In genomic region chr10:3192856-3193635, GRCh38 we compare ENCODE assay signal across 8 cellular contexts. TPM values are rescaled to one million over a fixed set of nuclear protein-coding genes. Genes with fewer than 3 reads are reported as not detected.
DNase-seq lines count a peak whose midpoint lies in the region; ATAC-seq and TF ChIP-seq lines count a peak whose summit lies in the region.

No MANE protein-coding gene starts in this region.

- peaks cover 2% of the 10 kb centered on the region for H3K27me3 ChIP-seq in foreskin keratinocyte
- no peaks in the 10 kb centered on the region for H3K27me3 ChIP-seq in vagina

- no peaks in the 10 kb centered on the region for H3K36me3 Mint-ChIP-seq in activated T-cell treated with anti-CD3 and anti-CD28 coated beads, Interleukin-2, amount 50 U/mL, for 24 hours (ENCODE audit: low read depth)
- no peaks in the 10 kb centered on the region for H3K36me3 Mint-ChIP-seq in osteocyte (ENCODE audit: unreplicated experiment)

- H3K27ac ChIP-seq in foreskin keratinocyte (no peak overlapping the region), vagina (peak overlapping the region; percentile 59)

- DNase-seq in Ammon's horn (ENCODE audit: low spot score) (peak; percentile 69), H4 (ENCODE audit: low spot score) (peak; percentile 43), NCI-H774 (lab: John Stamatoyannopoulos, UW) (peak; percentile 76), foreskin keratinocyte (peak in 1 of 2 donors; percentile 37), osteocyte (ENCODE audit: extremely low spot score, unreplicated experiment) (peak; percentile 66), vagina (ENCODE audit: extremely low spot score in 2 of 2) (peak in 1 of 2 donors; percentile 85)
- DNase-seq in activated T-cell treated with anti-CD3 and anti-CD28 coated beads, Interleukin-2, amount 50 U/mL, for 24 hours, result peak; percentile 59

- no peak overlapping the region for H3K27ac Mint-ChIP-seq in activated T-cell treated with anti-CD3 and anti-CD28 coated beads, Interleukin-2, amount 50 U/mL, for 24 hours
- H3K27ac Mint-ChIP-seq in osteocyte (ENCODE audit: unreplicated experiment), result peak overlapping the region; percentile 44

- no peaks in the 10 kb centered on the region for H3K36me3 ChIP-seq in vagina

- no peaks in the 10 kb centered on the region for H3K9me3 ChIP-seq in vagina

- H3K27me3 Mint-ChIP-seq in activated T-cell treated with anti-CD3 and anti-CD28 coated beads, Interleukin-2, amount 50 U/mL, for 24 hours, result peaks cover 49% of the 10 kb centered on the region
- no peaks in the 10 kb centered on the region for H3K27me3 Mint-ChIP-seq in osteocyte (ENCODE audit: unreplicated experiment)

- TF ChIP-seq POLR2A in vagina (IDR thresholded peaks at IDR 0.05), result no peak

- peaks cover 15% of the 10 kb centered on the region for H3K4me1 Mint-ChIP-seq in activated T-cell treated with anti-CD3 and anti-CD28 coated beads, Interleukin-2, amount 50 U/mL, for 24 hours (ENCODE audit: low read depth)
- H3K4me1 Mint-ChIP-seq in osteocyte (ENCODE audit: unreplicated experiment), result peaks cover 30% of the 10 kb centered on the region

- peak overlapping the region in 1 of 2 donors; percentile 26 for H3K4me3 ChIP-seq in vagina

- intact Hi-C loops in vagina (cut with DNase I), result no loop called here

- H3K4me1 ChIP-seq in foreskin keratinocyte (no peaks in the 10 kb centered on the region), vagina (peaks cover 13% of the 10 kb centered on the region)

- ATAC-seq in foreskin keratinocyte (no peak), GM21737 (IDR thresholded peaks at IDR 0.05; ENCODE audit: unreplicated experiment) (no peak)

- no peaks in the 10 kb centered on the region for H3K9me3 Mint-ChIP-seq in activated T-cell treated with anti-CD3 and anti-CD28 coated beads, Interleukin-2, amount 50 U/mL, for 24 hours
- no peaks in the 10 kb centered on the region for H3K9me3 Mint-ChIP-seq in osteocyte (ENCODE audit: unreplicated experiment)

- H3K4me3 Mint-ChIP-seq in activated T-cell treated with anti-CD3 and anti-CD28 coated beads, Interleukin-2, amount 50 U/mL, for 24 hours, result no peak overlapping the region
- H3K4me3 Mint-ChIP-seq in osteocyte (ENCODE audit: unreplicated experiment), result peak overlapping the region; percentile 14

- TF ChIP-seq CTCF in foreskin keratinocyte (conservative IDR thresholded peaks at IDR 0.05) (peak; percentile 88), osteocyte (IDR thresholded peaks at IDR 0.05) (peak; percentile 87), vagina (IDR thresholded peaks at IDR 0.05) (peak; percentile 73 to 83 (median 78))

RNA-seq across cellular contexts. Expression of gene PITRM1, which starts 20.5 kb away (rescaled TPM):
- total RNA-seq in H4 (2014; rRNA removed; shearing (Covaris generic)), result 47.5 and 58.9 TPM in 2 replicates
- total RNA-seq in foreskin keratinocyte (91.4 and 101 TPM in 2 replicates), osteocyte (76.5 and 78.7 TPM in 2 replicates), vagina (58.9 TPM)
- polyA plus RNA-seq in foreskin keratinocyte, result 67.5 and 69.7 TPM in 2 replicates
